ENCODE assay signal across 32 cellular contexts in the genomic region with DNA sequence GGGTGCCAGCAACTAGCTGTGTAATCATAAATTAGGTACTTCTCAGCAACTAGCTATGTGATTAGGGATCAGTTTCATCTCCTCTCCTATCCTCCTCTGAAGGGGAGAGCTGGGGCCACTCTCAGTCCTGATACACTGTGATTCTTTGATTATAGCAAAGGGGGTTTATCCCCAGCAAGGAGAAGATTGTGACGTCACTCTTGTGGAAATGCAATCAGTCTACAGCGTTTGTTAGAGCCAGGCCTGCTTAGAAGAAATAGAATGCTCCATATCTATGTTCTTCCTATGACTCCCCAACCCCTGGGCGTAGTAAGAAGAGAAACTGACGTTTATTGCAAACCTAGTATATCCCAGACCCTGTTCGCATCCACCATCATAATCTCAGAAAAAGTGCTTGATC.
"Had no signal": no experiment of that assay in that cellular context is flagged by ENCODE, and none has a peak within 500 bp of the region (broad histone marks: within the 10 kb centered on the region; RNA-seq: fewer than 3 reads in every experiment).

No MANE protein-coding gene starts in this region.

- H3K4me1 ChIP-seq: Peyer's patch, SJCRH30 had no signal

- H3K9me3 ChIP-seq: MG63, Peyer's patch, SJCRH30 had no signal

- H3K27me3 ChIP-seq: MG63, Peyer's patch, SJCRH30 had no signal

- H3K27ac ChIP-seq: Peyer's patch, SJCRH30, SK-N-MC had no signal

- H3K36me3 ChIP-seq: MG63, Peyer's patch, SJCRH30 had no signal

- ATAC-seq: PC-3, SK-N-SH treated with all-trans-retinoic acid at 6 μM for 48 hours had no signal

- DNase-seq: Kasumi-1, KG1, MG63, NCI-H1048, NCI-H1092 treated with DMSO at 0.1 percent for 48 hours, NCI-H1105 treated with DMSO at 0.1 percent for 48 hours, NCI-H1417, NCI-H1436, NCI-H146, NCI-H1694, NCI-H187, NCI-H1930, NCI-H2029 treated with DMSO at 0.1 percent for 48 hours, NCI-H2081 treated with DMSO at 0.1 percent for 48 hours, NCI-H2107, NCI-H226, NCI-H446 treated with DMSO at 0.1 percent for 48 hours, NCI-H510A, NCI-H524, NCI-H526, NCI-H69, NCI-H748 treated with DMSO at 0.1 percent for 48 hours, NCI-H82, OCI-M1, PC-3, Peyer's patch, RPMI8226, SHP77, SIG-M5, SJCRH30 had no signal

- H3K4me3 ChIP-seq: MG63, Peyer's patch, SJCRH30, SK-N-MC had no signal
